Comparison of ENCODE assay signal across 20 cellular contexts in genomic region chrX:100494974-100495373, GRCh38.
"Had no signal": no experiment of that assay in that cellular context is flagged by ENCODE, and none has a peak within 500 bp of the region (broad histone marks: within the 10 kb centered on the region; RNA-seq: fewer than 3 reads in every experiment).

No MANE protein-coding gene starts in this region.

- H3K4me3 Mint-ChIP-seq: central memory CD8-positive, alpha-beta T cell; dendritic cell treated with granulocyte-macrophage colony-stimulating factor and Interleukin-4, amounts not matched to agents 40 ng/mL and 50 ng/mL, for 4 days; immature natural killer cell; naive thymus-derived CD4-positive, alpha-beta T cell; nephron progenitor cell had no signal

- H3K4me1 ChIP-seq: breast epithelium, left ventricle myocardium inferior, lower lobe of right lung, parathyroid adenoma, psoas muscle, right lobe of liver, tibial nerve had no signal

- H3K4me1 Mint-ChIP-seq: central memory CD8-positive, alpha-beta T cell; immature natural killer cell; naive thymus-derived CD4-positive, alpha-beta T cell had no signal

- H3K9ac ChIP-seq: parathyroid adenoma had no signal

- H3K36me3 ChIP-seq: breast epithelium, left ventricle myocardium inferior, lower lobe of right lung, right lobe of liver, tibial nerve had no signal

- H3K9me3 Mint-ChIP-seq: dendritic cell treated with granulocyte-macrophage colony-stimulating factor and Interleukin-4, amounts not matched to agents 40 ng/mL and 50 ng/mL, for 4 days; immature natural killer cell had no signal

- H3K27ac Mint-ChIP-seq: dendritic cell treated with granulocyte-macrophage colony-stimulating factor and Interleukin-4, amounts not matched to agents 40 ng/mL and 50 ng/mL, for 4 days; immature natural killer cell; naive thymus-derived CD4-positive, alpha-beta T cell; nephron progenitor cell had no signal

- H3K9me3 ChIP-seq: lower lobe of right lung, right lobe of liver had no signal

- ATAC-seq: lower lobe of right lung; naive thymus-derived CD4-positive, alpha-beta T cell; psoas muscle; right lobe of liver had no signal

- DNase-seq: erythroblast; immature natural killer cell; left ventricle myocardium inferior; lower lobe of right lung; mesenchymal stem cell; midbrain; naive thymus-derived CD4-positive, alpha-beta T cell; nephron progenitor cell; psoas muscle; retina; right lobe of liver; stimulated activated CD4-positive, alpha-beta T cell treated with anti-CD3 and anti-CD28 coated beads, Interleukin-12 subunit alpha, Interleukin-12 subunit beta, amount 100 ng/mL, for 4 hours; stimulated activated naive CD4-positive, alpha-beta T cell treated with Interleukin-2 at 50 U/mL for 16 hours had no signal

- H3K27ac ChIP-seq: breast epithelium, left ventricle myocardium inferior, lower lobe of right lung, parathyroid adenoma, psoas muscle, right lobe of liver, tibial nerve had no signal

- FAIRE-seq: frontal cortex, keratinocyte had no signal

- H3K4me3 ChIP-seq: breast epithelium, left ventricle myocardium inferior, lower lobe of right lung, psoas muscle, right lobe of liver, tibial nerve had no signal

- H3K36me3 Mint-ChIP-seq: immature natural killer cell; naive thymus-derived CD4-positive, alpha-beta T cell had no signal

- H3K27me3 ChIP-seq: right lobe of liver, tibial nerve had no signal
